16 cellular contexts compared by ENCODE assay signal in the genomic region with DNA sequence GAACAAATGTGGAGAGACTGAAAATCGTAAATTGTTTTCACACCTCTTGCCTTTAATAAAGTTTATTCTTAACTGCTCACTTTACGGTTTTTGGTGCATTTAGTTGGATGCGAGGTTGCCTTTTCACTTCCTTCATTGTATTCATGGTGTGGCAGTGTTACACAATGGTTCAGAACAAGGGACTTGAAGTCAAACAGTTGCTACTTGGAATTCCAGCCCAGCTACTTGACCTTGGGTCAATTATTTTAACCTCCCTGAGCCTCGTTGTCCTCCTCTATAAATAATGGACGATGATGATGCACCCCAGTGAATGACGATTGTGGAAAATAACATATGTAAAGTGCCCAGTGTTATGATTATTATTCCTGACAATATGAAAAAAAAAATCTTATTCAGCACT.
"Had no signal": no experiment of that assay in that cellular context is flagged by ENCODE, and none has a peak within 500 bp of the region (broad histone marks: within the 10 kb centered on the region; RNA-seq: fewer than 3 reads in every experiment).

No MANE protein-coding gene starts in this region.

- ATAC-seq: foreskin keratinocyte; left ventricle myocardium superior; naive thymus-derived CD8-positive, alpha-beta T cell; psoas muscle had no signal

- H3K4me3 ChIP-seq: psoas muscle, right lobe of liver, stomach, thoracic aorta, transverse colon had no signal

- H3K27me3 ChIP-seq: foreskin keratinocyte, neutrophil, right lobe of liver, stomach, transverse colon had no signal

- H3K27ac ChIP-seq: foreskin keratinocyte, neutrophil, psoas muscle, right lobe of liver, stomach, transverse colon had no signal

- H3K4me1 ChIP-seq: foreskin keratinocyte, psoas muscle, right lobe of liver had no signal

- H3K36me3 ChIP-seq: neutrophil, right lobe of liver, stomach, thoracic aorta, transverse colon had no signal

- DNase-seq: effector memory CD4-positive, alpha-beta T cell; foreskin keratinocyte; immature natural killer cell; left ventricle myocardium superior; midbrain; naive thymus-derived CD8-positive, alpha-beta T cell; psoas muscle; retina; right lobe of liver; stimulated activated CD4-positive, alpha-beta T cell treated with anti-CD3 and anti-CD28 coated beads, Interleukin-2, amount 100 ng/mL, for 24 hours; stimulated activated naive CD4-positive, alpha-beta T cell; stomach; substantia nigra; transverse colon had no signal

- H3K9me3 ChIP-seq: neutrophil, psoas muscle, right lobe of liver, stomach, thoracic aorta, transverse colon had no signal
